Comparison of ENCODE assay signal across 1 cellular context in the genomic region with DNA sequence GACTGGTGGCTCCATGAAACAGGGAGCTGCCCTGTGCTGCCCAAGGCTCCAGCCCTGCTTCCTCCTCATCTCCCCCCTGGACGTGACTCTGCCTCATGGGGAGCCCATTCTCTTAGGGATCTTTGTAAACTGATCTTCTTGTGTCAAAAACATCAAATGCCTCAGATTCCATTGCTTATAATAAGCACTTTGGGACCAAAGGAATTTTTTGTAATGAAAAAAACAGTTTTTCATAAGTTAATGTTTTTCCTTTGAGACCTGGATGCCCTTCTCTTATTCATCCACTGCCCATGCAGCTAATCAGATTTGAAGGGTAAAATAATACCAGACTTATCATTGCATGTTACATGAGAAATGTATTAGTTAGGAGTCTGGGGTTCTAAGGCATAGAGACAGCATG.
TF ChIP-seq lines count a peak whose summit lies in the region.

No MANE protein-coding gene starts in this region.

TF ChIP-seq in HepG2, 621 proteins besides CTCF, POLR2A, EP300 and RAD21 (continued from another document):
- TF ChIP-seq, protein P1, sequence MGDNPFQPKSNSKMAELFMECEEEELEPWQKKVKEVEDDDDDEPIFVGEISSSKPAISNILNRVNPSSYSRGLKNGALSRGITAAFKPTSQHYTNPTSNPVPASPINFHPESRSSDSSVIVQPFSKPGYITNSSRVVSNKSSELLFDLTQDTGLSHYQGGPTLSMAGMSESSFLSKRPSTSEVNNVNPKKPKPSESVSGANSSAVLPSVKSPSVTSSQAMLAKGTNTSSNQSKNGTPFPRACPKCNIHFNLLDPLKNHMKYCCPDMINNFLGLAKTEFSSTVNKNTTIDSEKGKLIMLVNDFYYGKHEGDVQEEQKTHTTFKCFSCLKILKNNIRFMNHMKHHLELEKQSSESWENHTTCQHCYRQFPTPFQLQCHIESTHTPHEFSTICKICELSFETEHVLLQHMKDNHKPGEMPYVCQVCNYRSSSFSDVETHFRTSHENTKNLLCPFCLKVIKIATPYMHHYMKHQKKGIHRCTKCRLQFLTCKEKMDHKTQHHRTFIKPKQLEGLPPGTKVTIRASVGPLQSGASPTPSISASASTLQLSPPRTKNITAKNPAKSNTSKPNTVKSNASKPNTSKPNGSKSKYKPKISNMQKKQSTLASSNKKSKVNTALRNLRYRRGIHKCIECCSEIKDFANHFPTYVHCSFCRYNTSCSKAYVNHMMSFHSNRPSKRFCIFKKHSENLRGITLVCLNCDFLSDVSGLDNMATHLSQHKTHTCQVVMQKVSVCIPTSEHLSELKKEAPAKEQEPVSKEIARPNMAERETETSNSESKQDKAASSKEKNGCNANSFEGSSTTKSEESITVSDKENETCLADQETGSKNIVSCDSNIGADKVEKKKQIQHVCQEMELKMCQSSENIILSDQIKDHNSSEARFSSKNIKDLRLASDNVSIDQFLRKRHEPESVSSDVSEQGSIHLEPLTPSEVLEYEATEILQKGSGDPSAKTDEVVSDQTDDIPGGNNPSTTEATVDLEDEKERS (CRISPR knock-in tag; IDR thresholded peaks at IDR 0.05): no peak
- no peak for TF ChIP-seq MTF2 (CRISPR knock-in tag; IDR thresholded peaks at IDR 0.05; ENCODE audit: borderline replicate concordance)
- TF ChIP-seq ARID2 (CRISPR knock-in tag; IDR thresholded peaks at IDR 0.05; ENCODE audit: borderline replicate concordance): no peak
- TF ChIP-seq ZNF282 (IDR thresholded peaks at IDR 0.05; ENCODE audit: partially characterized antibody): no peak
- TF ChIP-seq, protein P2, sequence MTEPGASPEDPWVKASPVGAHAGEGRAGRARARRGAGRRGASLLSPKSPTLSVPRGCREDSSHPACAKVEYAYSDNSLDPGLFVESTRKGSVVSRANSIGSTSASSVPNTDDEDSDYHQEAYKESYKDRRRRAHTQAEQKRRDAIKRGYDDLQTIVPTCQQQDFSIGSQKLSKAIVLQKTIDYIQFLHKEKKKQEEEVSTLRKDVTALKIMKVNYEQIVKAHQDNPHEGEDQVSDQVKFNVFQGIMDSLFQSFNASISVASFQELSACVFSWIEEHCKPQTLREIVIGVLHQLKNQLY (CRISPR knock-in tag; IDR thresholded peaks at IDR 0.05): no peak
- TF ChIP-seq, protein P3, sequence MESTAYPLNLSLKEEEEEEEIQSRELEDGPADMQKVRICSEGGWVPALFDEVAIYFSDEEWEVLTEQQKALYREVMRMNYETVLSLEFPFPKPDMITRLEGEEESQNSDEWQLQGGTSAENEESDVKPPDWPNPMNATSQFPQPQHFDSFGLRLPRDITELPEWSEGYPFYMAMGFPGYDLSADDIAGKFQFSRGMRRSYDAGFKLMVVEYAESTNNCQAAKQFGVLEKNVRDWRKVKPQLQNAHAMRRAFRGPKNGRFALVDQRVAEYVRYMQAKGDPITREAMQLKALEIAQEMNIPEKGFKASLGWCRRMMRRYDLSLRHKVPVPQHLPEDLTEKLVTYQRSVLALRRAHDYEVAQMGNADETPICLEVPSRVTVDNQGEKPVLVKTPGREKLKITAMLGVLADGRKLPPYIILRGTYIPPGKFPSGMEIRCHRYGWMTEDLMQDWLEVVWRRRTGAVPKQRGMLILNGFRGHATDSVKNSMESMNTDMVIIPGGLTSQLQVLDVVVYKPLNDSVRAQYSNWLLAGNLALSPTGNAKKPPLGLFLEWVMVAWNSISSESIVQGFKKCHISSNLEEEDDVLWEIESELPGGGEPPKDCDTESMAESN (CRISPR knock-in tag; conservative IDR thresholded peaks at IDR 0.05): no peak
- no peak for TF ChIP-seq ZNF773 (CRISPR knock-in tag; IDR thresholded peaks at IDR 0.05; ENCODE audit: borderline replicate concordance)
- no peak for TF ChIP-seq SNRNP70 (IDR thresholded peaks at IDR 0.05; ENCODE audit: low read depth, low read length)
- TF ChIP-seq MYNN (CRISPR knock-in tag; IDR thresholded peaks at IDR 0.05; ENCODE audit: low read depth): no peak
- no peak for TF ChIP-seq ZNF790 (CRISPR knock-in tag; IDR thresholded peaks at IDR 0.05; ENCODE audit: borderline replicate concordance)
